ENCODE assay signal across 28 cellular contexts in genomic region chr6:35061651-35062410, GRCh38.
"Had no signal": no experiment of that assay in that cellular context is flagged by ENCODE, and none has a peak within 500 bp of the region (broad histone marks: within the 10 kb centered on the region; RNA-seq: fewer than 3 reads in every experiment).

No MANE protein-coding gene starts in this region.

- H3K79me2 ChIP-seq: hepatocyte had no signal

- ATAC-seq: activated CD4-positive, CD25-positive, alpha-beta regulatory T cell treated with anti-CD3 and anti-CD28 coated beads, Interleukin-2, amount 50 U/mL, for 24 hours; left cardiac atrium had no signal

- H3K27me3 ChIP-seq: breast epithelium, esophagus squamous epithelium, hepatocyte, neutrophil, ovary, transverse colon had no signal

- H2AFZ ChIP-seq: hepatocyte had no signal

- H3K4me3 ChIP-seq: breast epithelium, esophagus squamous epithelium, hepatocyte, ovary, prostate gland, smooth muscle cell, transverse colon had no signal

- H3K4me1 ChIP-seq: breast epithelium, prostate gland had no signal

- H3K36me3 ChIP-seq: breast epithelium, ovary had no signal

- H3K4me2 ChIP-seq: hepatocyte, smooth muscle cell had no signal

- H3K27ac ChIP-seq: breast epithelium, hepatocyte, neutrophil, ovary, prostate gland, transverse colon, WERI-Rb-1 had no signal

- H3K9me3 ChIP-seq: breast epithelium, esophagus squamous epithelium, neutrophil, ovary, prostate gland, transverse colon had no signal

- DNase-seq: activated CD4-positive, alpha-beta memory T cell treated with anti-CD3 and anti-CD28 coated beads, Interleukin-2, amount 10 ng/mL, durations not matched to agents 7 days and 5 days; activated CD4-positive, alpha-beta T cell treated with anti-CD3 and anti-CD28 coated beads, Interleukin-2, amount 10 ng/mL, durations not matched to agents 24 days and 14 days; activated CD8-positive, alpha-beta memory T cell treated with anti-CD3 and anti-CD28 coated beads, Interleukin-2, amount 50 U/mL, for 48 hours; activated gamma-delta T cell; activated naive CD4-positive, alpha-beta T cell treated with anti-CD3 and anti-CD28 coated beads, Interleukin-2, amount 10 ng/mL, durations not matched to agents 7 days and 5 days; activated T-cell treated with anti-CD3 and anti-CD28 coated beads, Interleukin-2, amount 50 U/mL, for 24 hours; amniotic stem cell; dermis blood vessel endothelial cell; effector CD4-positive, alpha-beta T cell; esophagus squamous epithelium; glutamatergic neuron; islet precursor cell; left cardiac atrium; naive B cell; nephron progenitor cell; ovary; stimulated activated CD4-positive, alpha-beta T cell treated with anti-CD3 and anti-CD28 coated beads, Interleukin-15, amount 100 ng/mL, for 24 hours; stimulated activated CD4-positive, alpha-beta T cell treated with anti-CD3 and anti-CD28 coated beads, Interleukin-2, amount 100 ng/mL, for 24 hours; stimulated activated naive CD4-positive, alpha-beta T cell; T1000; transverse colon; WERI-Rb-1 had no signal
